Comparison of ENCODE assay signal across 16 cellular contexts in genomic region chr11:17812286-17813187, GRCh38.
A peak's percentile ranks its signal among the peaks of the same experiment; 100 is the strongest.
DNase-seq lines count a peak whose midpoint lies in the region; ATAC-seq and TF ChIP-seq lines count a peak whose summit lies in the region.
"Had no signal": no experiment of that assay in that cellular context is flagged by ENCODE, and none has a peak within 500 bp of the region (broad histone marks: within the 10 kb centered on the region; RNA-seq: fewer than 3 reads in every experiment).

No MANE protein-coding gene starts in this region.

- TF ChIP-seq CTCF in transverse colon (IDR thresholded peaks at IDR 0.05) = no peak

- peak; percentile 47 for ATAC-seq in esophagus mucosa
- no peak for ATAC-seq in activated CD4-positive, CD25-positive, alpha-beta regulatory T cell treated with anti-CD3 and anti-CD28 coated beads, Interleukin-2, amount 50 U/mL, for 24 hours
- ATAC-seq: A549; activated CD8-positive, alpha-beta T cell treated with anti-CD3 and anti-CD28 coated beads, Interleukin-2, amount 10 ng/mL, durations not matched to agents 7 days and 5 days; lower lobe of right lung had no signal

- peak overlapping the region in 1 of 4 donors; percentile 50 for H3K27ac ChIP-seq in transverse colon
- H3K27ac ChIP-seq: A549, lower lobe of right lung had no signal

- no peaks in the 10 kb centered on the region for H3K9me3 ChIP-seq in transverse colon
- H3K9me3 ChIP-seq: A549, lower lobe of right lung, thoracic aorta had no signal

- no peak overlapping the region for H3K4me3 ChIP-seq in transverse colon
- H3K4me3 ChIP-seq: A549, lower lobe of right lung, thoracic aorta had no signal

- peaks cover 6 to 26% (median 24%) of the 10 kb centered on the region in 4 donors for H3K4me1 ChIP-seq in transverse colon
- H3K4me1 ChIP-seq: A549, lower lobe of right lung had no signal

- DNase-seq in NCI-H2107 treated with DMSO at 0.1 percent for 48 hours (lab: John Stamatoyannopoulos, UW; ENCODE audit: unreplicated experiment) (peak; percentile 61), NCI-H2107 (lab: John Stamatoyannopoulos, UW) (no peak), NCI-H526 (lab: John Stamatoyannopoulos, UW) (peak; percentile 18 to 33), transverse colon (peak; percentile 26), kidney tubule cell (ENCODE audit: low spot score) (no peak), amniotic stem cell (lab: John Stamatoyannopoulos, UW) (no peak)
- DNase-seq: activated CD8-positive, alpha-beta T cell treated with anti-CD3 and anti-CD28 coated beads, Interleukin-2, amount 10 ng/mL, durations not matched to agents 7 days and 5 days; erythroblast; lower lobe of right lung; NCI-H2171; stimulated activated CD4-positive, alpha-beta T cell treated with anti-CD3 and anti-CD28 coated beads, Interleukin-15, amount 100 ng/mL, for 24 hours; T1000 had no signal

- TF ChIP-seq EP300 in transverse colon (IDR thresholded peaks at IDR 0.05; ENCODE audit: low read depth) = no peak

- in situ Hi-C loops in transverse colon (cut with MboI; ENCODE audit: low pct_ligation_motif_present in 1 of 4, low pct_unique_long_range_greater_than_20kb in 1 of 4, low sequenced_read_pairs in 3 of 4) = no loop called here

- H3K27me3 ChIP-seq in transverse colon = no peaks in the 10 kb centered on the region

- no peaks in the 10 kb centered on the region for H3K36me3 ChIP-seq in transverse colon
- H3K36me3 ChIP-seq: lower lobe of right lung, thoracic aorta had no signal

- no peak for TF ChIP-seq POLR2A in transverse colon (IDR thresholded peaks at IDR 0.05)

- intact Hi-C loops in transverse colon (cut with DNase I; ENCODE audit: low total_unique reads) = no loop called here

- 40 to 60% methylated on average over 1 to 4 of the region's 4 CpGs for WGBS in transverse colon (ENCODE audit: low coverage in 1 of 2), 2 donors

Comparison
In these comparisons a context has a peak if more than half of its experiments do, and no peak if none do; other contexts are left out.
1. DNase-seq: peak in NCI-H2107 treated with DMSO at 0.1 percent for 48 hours (single experiment), NCI-H526 (2 of 2) and transverse colon (single experiment); none in NCI-H2107 (single experiment), kidney tubule cell (single experiment) and amniotic stem cell (single experiment).